In the genomic region with DNA sequence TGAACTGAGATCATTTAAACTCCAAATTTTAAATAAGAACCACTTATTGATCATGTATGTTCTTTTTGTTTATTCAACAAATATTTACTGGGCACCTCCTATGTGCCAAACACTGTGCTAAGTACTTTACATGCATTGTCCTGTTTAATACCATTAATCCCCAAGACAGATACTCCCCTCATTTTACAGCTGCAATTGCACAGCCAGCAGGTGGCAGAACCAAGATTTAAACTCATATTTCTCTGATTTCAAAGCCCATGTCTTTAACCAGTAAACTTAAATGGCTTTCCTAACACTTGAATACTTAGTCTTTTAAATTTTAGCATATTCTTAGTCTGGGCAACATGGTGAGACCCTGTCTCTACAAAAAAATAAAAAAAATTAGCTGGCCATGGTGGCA, we compare ENCODE assay signal across 9 cellular contexts. TPM values are rescaled to one million over a fixed set of nuclear protein-coding genes. Genes with fewer than 3 reads are reported as not detected.
DNase-seq lines count a peak whose midpoint lies in the region; ATAC-seq and TF ChIP-seq lines count a peak whose summit lies in the region.
"Had no signal": no experiment of that assay in that cellular context is flagged by ENCODE, and none has a peak within 500 bp of the region (broad histone marks: within the 10 kb centered on the region; RNA-seq: fewer than 3 reads in every experiment).

No MANE protein-coding gene starts in this region.

- POLR2A ChIA-PET in Panc1 (lab: Charles Lee): interaction anchor here (0.6 kb wide), 1 partner anchor 296 kb away, joined by 5 read pairs; no protein-coding TSS in a partner anchor

- H3K4me1 ChIP-seq in Panc1 (ENCODE audit: control insufficient read depth, insufficient read depth, low read length) (no peaks in the 10 kb centered on the region), endodermal cell (ENCODE audit: control insufficient read depth, insufficient read depth, low read length) (no peaks in the 10 kb centered on the region), uterus (no peaks in the 10 kb centered on the region)

- H3K36me3 Mint-ChIP-seq in natural killer cell (no peaks in the 10 kb centered on the region), endodermal cell (ENCODE audit: low read depth) (peaks cover 10% of the 10 kb centered on the region)
- H3K36me3 Mint-ChIP-seq in natural killer cell treated with Interleukin-12 subunit alpha and Interleukin-12 subunit beta and Interleukin-15 and Interleukin-18, amount 100 ng/mL, for 72 hours: no peaks in the 10 kb centered on the region

- DNase-seq in natural killer cell: no peak
- DNase-seq in natural killer cell treated with Interleukin-12 subunit alpha and Interleukin-12 subunit beta and Interleukin-15 and Interleukin-18, amount 100 ng/mL, for 72 hours (ENCODE audit: low spot score): no peak
- no peak for DNase-seq in Panc1 (ENCODE audit: low read depth, low spot score)
- no peak for DNase-seq in endodermal cell
- DNase-seq in retinal pigment epithelial cell (ENCODE audit: low read depth): no peak
- no peak for DNase-seq in uterus
- DNase-seq in NCI-H146 (lab: John Stamatoyannopoulos, UW): no peak
- no peak for DNase-seq in dedifferentiated amniotic fluid mesenchymal stem cell (ENCODE audit: extremely low spot score)

- H3K4me1 Mint-ChIP-seq in natural killer cell (peaks cover 12 to 15% of the 10 kb centered on the region in 2 donors), endodermal cell (no peaks in the 10 kb centered on the region)
- H3K4me1 Mint-ChIP-seq in natural killer cell treated with Interleukin-12 subunit alpha and Interleukin-12 subunit beta and Interleukin-15 and Interleukin-18, amount 100 ng/mL, for 72 hours (ENCODE audit: low read depth in 2 of 2): peaks cover 0 to 12% of the 10 kb centered on the region in 2 donors

- peaks cover 2% of the 10 kb centered on the region; the same call in 1 of the 2 replicates for H3K36me3 ChIP-seq in Panc1 (ENCODE audit: control insufficient read depth, insufficient read depth, low read length)
- H3K36me3 ChIP-seq in endodermal cell (ENCODE audit: control insufficient read depth, insufficient read depth, low read length): no peaks in the 10 kb centered on the region
- no peaks in the 10 kb centered on the region for H3K36me3 ChIP-seq in uterus

- H3K27me3 ChIP-seq in Panc1 (ENCODE audit: control insufficient read depth, insufficient read depth, low read length) (no peaks in the 10 kb centered on the region), endodermal cell (ENCODE audit: control insufficient read depth, insufficient read depth, low read length, poor library complexity, severe bottlenecking) (no peaks in the 10 kb centered on the region), uterus (no peaks in the 10 kb centered on the region)

- no TSS peak for BruUV-seq in Panc1 (replicated peaks; lab: Mats Ljungman, UMichigan)

- ATAC-seq in natural killer cell (peak in 2 of 3 donors; percentile 45 to 47), Panc1 (no peak)
- no peak for ATAC-seq in natural killer cell treated with Interleukin-12 subunit alpha and Interleukin-12 subunit beta and Interleukin-15 and Interleukin-18, amount 100 ng/mL, for 72 hours

- no peaks in the 10 kb centered on the region for H3K9me3 Mint-ChIP-seq in natural killer cell
- H3K9me3 Mint-ChIP-seq in natural killer cell treated with Interleukin-12 subunit alpha and Interleukin-12 subunit beta and Interleukin-15 and Interleukin-18, amount 100 ng/mL, for 72 hours: no peaks in the 10 kb centered on the region
- no peaks in the 10 kb centered on the region for H3K9me3 Mint-ChIP-seq in endodermal cell

- intact Hi-C loops in natural killer cell (cut with micrococcal nuclease): loop anchor here (1.0 kb wide), 1 partner anchor 350 kb away; no protein-coding TSS in a partner anchor
- intact Hi-C loops in Panc1 (cut with micrococcal nuclease; ENCODE audit: unreplicated experiment): no loop called here
- intact Hi-C loops in uterus (cut with DNase I; ENCODE audit: low total_unique reads): no loop called here

- TF ChIP-seq POLR2A in uterus (IDR thresholded peaks at IDR 0.05): no peak

- in situ Hi-C loops in Panc1 (cut with HindIII; ENCODE audit: low pct_unique_long_range_greater_than_20kb, low sequenced_read_pairs): no loop called here

- TF ChIP-seq CTCF in natural killer cell (IDR thresholded peaks at IDR 0.05): peak; percentile 63
- peak; percentile 43; the same call in 1 of the 2 replicates for TF ChIP-seq CTCF in Panc1 (IDR thresholded peaks at IDR 0.05)
- TF ChIP-seq CTCF in endodermal cell (conservative IDR thresholded peaks at IDR 0.05): peak; percentile 63
- TF ChIP-seq CTCF in retinal pigment epithelial cell (conservative IDR thresholded peaks at IDR 0.05; ENCODE audit: low read depth, low read length): peak; percentile 67
- TF ChIP-seq CTCF in uterus (IDR thresholded peaks at IDR 0.05): peak in 2 of 4 experiments; percentile 21 to 34

- no peak overlapping the region for H3K9ac ChIP-seq in endodermal cell (ENCODE audit: extremely low read depth, low read length, poor library complexity, severe bottlenecking)

- CTCF ChIA-PET in Panc1 (lab: Charles Lee): interaction anchor here (0.7 kb wide), 1 partner anchor 275 kb away, joined by 5 read pairs; a partner anchor contains a TSS

- H3K27ac Mint-ChIP-seq in natural killer cell (no peak overlapping the region), endodermal cell (no peak overlapping the region)
- H3K27ac Mint-ChIP-seq in natural killer cell treated with Interleukin-12 subunit alpha and Interleukin-12 subunit beta and Interleukin-15 and Interleukin-18, amount 100 ng/mL, for 72 hours: no peak overlapping the region
- H3K27ac Mint-ChIP-seq: activated naive CD8-positive, alpha-beta T cell had no signal

- H3K27ac ChIP-seq in Panc1 (ENCODE audit: low read length) (no peak overlapping the region), endodermal cell (ENCODE audit: low read depth, low read length) (no peak overlapping the region), uterus (no peak overlapping the region)

- H3K4me3 ChIP-seq in Panc1 (ENCODE audit: low read depth in 2 of 2, low read length in 2 of 2) (no peak overlapping the region), endodermal cell (ENCODE audit: low read length) (no peak overlapping the region), retinal pigment epithelial cell (ENCODE audit: low read length) (no peak overlapping the region), uterus (no peak overlapping the region)

- H3K27me3 Mint-ChIP-seq in natural killer cell (ENCODE audit: low read depth in 2 of 2) (no peaks in the 10 kb centered on the region), endodermal cell (ENCODE audit: insufficient read depth) (no peaks in the 10 kb centered on the region)
- no peaks in the 10 kb centered on the region for H3K27me3 Mint-ChIP-seq in natural killer cell treated with Interleukin-12 subunit alpha and Interleukin-12 subunit beta and Interleukin-15 and Interleukin-18, amount 100 ng/mL, for 72 hours
- H3K27me3 Mint-ChIP-seq: activated naive CD8-positive, alpha-beta T cell had no signal

- H3K9me3 ChIP-seq in Panc1 (ENCODE audit: control insufficient read depth, insufficient read depth, low read depth, low read length) (no peaks in the 10 kb centered on the region), endodermal cell (ENCODE audit: control insufficient read depth, low read length) (no peaks in the 10 kb centered on the region), uterus (no peaks in the 10 kb centered on the region)

- H3K4me3 Mint-ChIP-seq in natural killer cell (no peak overlapping the region), endodermal cell (no peak overlapping the region)
- no peak overlapping the region for H3K4me3 Mint-ChIP-seq in natural killer cell treated with Interleukin-12 subunit alpha and Interleukin-12 subunit beta and Interleukin-15 and Interleukin-18, amount 100 ng/mL, for 72 hours
- H3K4me3 Mint-ChIP-seq: activated naive CD8-positive, alpha-beta T cell had no signal

RNA-seq across cellular contexts. Expression of a gene that starts 43.4 kb away (rescaled TPM):
- total RNA-seq in natural killer cell (1 to 10 TPM; 5.4 to 6.1 (median 5.5) TPM), Panc1 (2021; ENCODE audit: unreplicated experiment) (10.4 TPM), endodermal cell (10 to 100 TPM; 44.6 to 50.9 TPM), uterus (10 to 100 TPM in 2 of 4 donors, 1 to 10 TPM in 2; 4.6 to 22.0 (median 9.2) TPM)
- 10 to 100 TPM in 1 of 2 donors, 1 to 10 TPM in 1; 3.5 to 14.6 TPM for total RNA-seq in natural killer cell treated with Interleukin-12 subunit alpha and Interleukin-12 subunit beta and Interleukin-15 and Interleukin-18, amount 100 ng/mL, for 72 hours
- 4.1 TPM for polyA plus RNA-seq in Panc1 (2012; ENCODE audit: insufficient read length)
- polyA plus RNA-seq in endodermal cell (2013, experiment 1 of 2): 37.3 TPM
- 35.4 TPM for polyA plus RNA-seq in endodermal cell (2013, experiment 2 of 2)

Comparison
In these comparisons a context has a peak if more than half of its experiments do, and no peak if none do; other contexts are left out.
1. ATAC-seq: peak in natural killer cell (2 of 3); none in natural killer cell treated with Interleukin-12 subunit alpha and Interleukin-12 subunit beta and Interleukin-15 and Interleukin-18, amount 100 ng/mL, for 72 hours (0 of 2) and Panc1 (single experiment).